Comparison of ENCODE assay signal across 8 cellular contexts in the genomic region with DNA sequence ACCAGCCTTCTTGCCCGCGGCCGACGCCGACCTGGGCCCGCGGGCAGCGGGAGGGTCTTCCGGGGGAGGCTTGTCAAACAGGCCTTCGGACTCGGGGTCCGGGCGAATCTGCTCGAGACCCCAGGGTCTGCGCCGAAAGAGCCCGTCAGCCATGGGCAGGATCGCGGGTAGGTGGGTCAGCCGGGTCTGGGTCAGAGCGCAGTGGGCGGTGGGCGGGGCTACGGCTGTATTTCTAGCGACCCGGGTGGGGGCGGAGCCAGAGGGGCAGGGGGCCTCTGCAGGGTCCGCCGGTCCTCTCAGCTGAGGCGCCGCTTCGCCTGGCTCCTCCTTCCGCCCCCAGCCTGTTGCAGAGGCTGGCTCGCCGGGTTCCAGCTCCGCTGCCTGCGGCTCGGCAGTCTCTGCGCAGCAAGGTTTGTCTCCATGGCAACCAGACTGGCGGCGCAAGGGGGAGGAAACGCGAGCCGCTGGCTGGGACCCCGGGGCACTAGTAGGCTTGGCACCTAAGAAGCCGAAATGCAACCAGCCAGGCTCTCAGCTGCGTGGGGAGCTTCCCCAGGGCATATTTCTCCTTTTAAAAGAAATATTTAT. TPM values are rescaled to one million over a fixed set of nuclear protein-coding genes. Genes with fewer than 3 reads are reported as not detected.
A peak's percentile ranks its signal among the peaks of the same experiment; 100 is the strongest.
DNase-seq lines count a peak whose midpoint lies in the region; ATAC-seq and TF ChIP-seq lines count a peak whose summit lies in the region.

No MANE protein-coding gene starts in this region.

- H3K36me3 ChIP-seq in HUES48 (ENCODE audit: control insufficient read depth, insufficient read depth, low read length) = no peaks in the 10 kb centered on the region

- H3K9me3 ChIP-seq in HUES48 (ENCODE audit: control insufficient read depth, insufficient read depth, low read length) = no peaks in the 10 kb centered on the region

- H3K27ac ChIP-seq in HUES48 (ENCODE audit: low read depth, low read length) = peak overlapping the region; percentile 10

- peaks cover 4% of the 10 kb centered on the region for H3K4me1 ChIP-seq in HUES48 (ENCODE audit: control insufficient read depth, insufficient read depth, low read length)

- TF ChIP-seq CTCF in fibroblast of villous mesenchyme (IDR thresholded peaks at IDR 0.05; ENCODE audit: insufficient read depth, low read depth, low read length) = no peak

- H3K4me3 ChIP-seq in HUES48 (ENCODE audit: low read depth, low read length) (peak overlapping the region; percentile 68), fibroblast of villous mesenchyme (ENCODE audit: low read depth, low read length) (peak overlapping the region; percentile 75)

- H3K4me1 Mint-ChIP-seq in natural killer cell treated with Interleukin-12 subunit alpha and Interleukin-12 subunit beta and Interleukin-15 and Interleukin-18, amount 100 ng/mL, for 72 hours (ENCODE audit: low read depth in 2 of 2) = peaks cover 28 to 29% of the 10 kb centered on the region in 2 donors
- peaks cover 18% of the 10 kb centered on the region for H3K4me1 Mint-ChIP-seq in stimulated activated memory B cell treated with anti-CD40 and anti-IgM and Interleukin-4, amounts not matched to agents 10 μg/mL and 1 μg/mL and 100 μg/mL, for 72 hours

- peak overlapping the region; percentile 94 for H3K4me3 Mint-ChIP-seq in natural killer cell treated with Interleukin-12 subunit alpha and Interleukin-12 subunit beta and Interleukin-15 and Interleukin-18, amount 100 ng/mL, for 72 hours
- peak overlapping the region; percentile 93 for H3K4me3 Mint-ChIP-seq in stimulated activated memory B cell treated with anti-CD40 and anti-IgM and Interleukin-4, amounts not matched to agents 10 μg/mL and 1 μg/mL and 100 μg/mL, for 72 hours

- H3K9ac ChIP-seq in HUES48 (ENCODE audit: low read depth, low read length) = no peak overlapping the region

- no peaks in the 10 kb centered on the region for H3K9me3 Mint-ChIP-seq in natural killer cell treated with Interleukin-12 subunit alpha and Interleukin-12 subunit beta and Interleukin-15 and Interleukin-18, amount 100 ng/mL, for 72 hours
- H3K9me3 Mint-ChIP-seq in stimulated activated memory B cell treated with anti-CD40 and anti-IgM and Interleukin-4, amounts not matched to agents 10 μg/mL and 1 μg/mL and 100 μg/mL, for 72 hours = no peaks in the 10 kb centered on the region

- peaks cover 7% of the 10 kb centered on the region for H3K36me3 Mint-ChIP-seq in natural killer cell treated with Interleukin-12 subunit alpha and Interleukin-12 subunit beta and Interleukin-15 and Interleukin-18, amount 100 ng/mL, for 72 hours
- peaks cover 9% of the 10 kb centered on the region for H3K36me3 Mint-ChIP-seq in stimulated activated memory B cell treated with anti-CD40 and anti-IgM and Interleukin-4, amounts not matched to agents 10 μg/mL and 1 μg/mL and 100 μg/mL, for 72 hours

- peak; percentile 11 for DNase-seq in CMK (ENCODE audit: low read depth)
- DNase-seq in activated gamma-delta T cell treated with Interleukin-2 at 50 U/mL for 16 hours = peak; percentile 73
- peak; percentile 88 for DNase-seq in fibroblast of villous mesenchyme (ENCODE audit: low read depth)
- DNase-seq in natural killer cell treated with Interleukin-12 subunit alpha and Interleukin-12 subunit beta and Interleukin-15 and Interleukin-18, amount 100 ng/mL, for 72 hours (ENCODE audit: low spot score) = peak; percentile 82

- H3K27ac Mint-ChIP-seq in natural killer cell treated with Interleukin-12 subunit alpha and Interleukin-12 subunit beta and Interleukin-15 and Interleukin-18, amount 100 ng/mL, for 72 hours = peak overlapping the region in 1 of 2 donors; percentile 33
- H3K27ac Mint-ChIP-seq in stimulated activated memory B cell treated with anti-CD40 and anti-IgM and Interleukin-4, amounts not matched to agents 10 μg/mL and 1 μg/mL and 100 μg/mL, for 72 hours = peak overlapping the region; percentile 73

- no peaks in the 10 kb centered on the region for H3K27me3 Mint-ChIP-seq in natural killer cell treated with Interleukin-12 subunit alpha and Interleukin-12 subunit beta and Interleukin-15 and Interleukin-18, amount 100 ng/mL, for 72 hours
- peaks cover 15% of the 10 kb centered on the region for H3K27me3 Mint-ChIP-seq in stimulated activated memory B cell treated with anti-CD40 and anti-IgM and Interleukin-4, amounts not matched to agents 10 μg/mL and 1 μg/mL and 100 μg/mL, for 72 hours

- peaks cover 38% of the 10 kb centered on the region for H3K27me3 ChIP-seq in HUES48 (ENCODE audit: control insufficient read depth, insufficient read depth, low read length)

- ATAC-seq in natural killer cell treated with Interleukin-12 subunit alpha and Interleukin-12 subunit beta and Interleukin-15 and Interleukin-18, amount 100 ng/mL, for 72 hours = peak; percentile 87 to 92
- peak; percentile 86 for ATAC-seq in stimulated activated memory B cell treated with anti-CD40 and anti-IgM and Interleukin-4, amounts not matched to agents 10 μg/mL and 1 μg/mL and 100 μg/mL, for 72 hours
- no peak for ATAC-seq in GM18861 (IDR thresholded peaks at IDR 0.05; ENCODE audit: unreplicated experiment)

TF ChIP-seq in PFSK-1, 5 proteins besides CTCF, POLR2A, EP300 and RAD21:
- TF ChIP-seq FOXP2 (optimal IDR thresholded peaks at IDR 0.05; ENCODE audit: borderline replicate concordance, extremely low read depth, extremely low read length, insufficient read depth) (peak; percentile 48), SIN3A (IDR thresholded peaks at IDR 0.05; ENCODE audit: borderline replicate concordance, insufficient read depth, low read length) (no peak), TAF1 (IDR thresholded peaks at IDR 0.05; ENCODE audit: borderline replicate concordance, insufficient read depth, low read length) (no peak), POLR2AphosphoS5 (IDR thresholded peaks at IDR 0.05; ENCODE audit: low read depth, low read length) (no peak)
- TF ChIP-seq, protein P1, sequence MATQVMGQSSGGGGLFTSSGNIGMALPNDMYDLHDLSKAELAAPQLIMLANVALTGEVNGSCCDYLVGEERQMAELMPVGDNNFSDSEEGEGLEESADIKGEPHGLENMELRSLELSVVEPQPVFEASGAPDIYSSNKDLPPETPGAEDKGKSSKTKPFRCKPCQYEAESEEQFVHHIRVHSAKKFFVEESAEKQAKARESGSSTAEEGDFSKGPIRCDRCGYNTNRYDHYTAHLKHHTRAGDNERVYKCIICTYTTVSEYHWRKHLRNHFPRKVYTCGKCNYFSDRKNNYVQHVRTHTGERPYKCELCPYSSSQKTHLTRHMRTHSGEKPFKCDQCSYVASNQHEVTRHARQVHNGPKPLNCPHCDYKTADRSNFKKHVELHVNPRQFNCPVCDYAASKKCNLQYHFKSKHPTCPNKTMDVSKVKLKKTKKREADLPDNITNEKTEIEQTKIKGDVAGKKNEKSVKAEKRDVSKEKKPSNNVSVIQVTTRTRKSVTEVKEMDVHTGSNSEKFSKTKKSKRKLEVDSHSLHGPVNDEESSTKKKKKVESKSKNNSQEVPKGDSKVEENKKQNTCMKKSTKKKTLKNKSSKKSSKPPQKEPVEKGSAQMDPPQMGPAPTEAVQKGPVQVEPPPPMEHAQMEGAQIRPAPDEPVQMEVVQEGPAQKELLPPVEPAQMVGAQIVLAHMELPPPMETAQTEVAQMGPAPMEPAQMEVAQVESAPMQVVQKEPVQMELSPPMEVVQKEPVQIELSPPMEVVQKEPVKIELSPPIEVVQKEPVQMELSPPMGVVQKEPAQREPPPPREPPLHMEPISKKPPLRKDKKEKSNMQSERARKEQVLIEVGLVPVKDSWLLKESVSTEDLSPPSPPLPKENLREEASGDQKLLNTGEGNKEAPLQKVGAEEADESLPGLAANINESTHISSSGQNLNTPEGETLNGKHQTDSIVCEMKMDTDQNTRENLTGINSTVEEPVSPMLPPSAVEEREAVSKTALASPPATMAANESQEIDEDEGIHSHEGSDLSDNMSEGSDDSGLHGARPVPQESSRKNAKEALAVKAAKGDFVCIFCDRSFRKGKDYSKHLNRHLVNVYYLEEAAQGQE (IDR thresholded peaks at IDR 0.05; ENCODE audit: insufficient read depth in 1 of 2, low read depth in 2 of 2, low read length in 2 of 2) = no peak

RNA-seq across cellular contexts. Expression of gene MIS12, which starts 14.5 kb away (rescaled TPM):
- polyA plus RNA-seq in PFSK-1 (2012; ENCODE audit: insufficient read length, low read depth) = 14.6 TPM
- total RNA-seq in fibroblast of villous mesenchyme = 10.3 and 18.6 TPM in 2 replicates
- 10 to 100 TPM; 40.7 to 40.9 TPM for total RNA-seq in natural killer cell treated with Interleukin-12 subunit alpha and Interleukin-12 subunit beta and Interleukin-15 and Interleukin-18, amount 100 ng/mL, for 72 hours

RNA-seq across cellular contexts. Expression of gene DERL2, which starts 14.9 kb away (rescaled TPM):
- polyA plus RNA-seq in PFSK-1 (2012; ENCODE audit: insufficient read length, low read depth) = 104 TPM
- total RNA-seq in fibroblast of villous mesenchyme = 29.0 and 45.3 TPM in 2 replicates
- total RNA-seq in natural killer cell treated with Interleukin-12 subunit alpha and Interleukin-12 subunit beta and Interleukin-15 and Interleukin-18, amount 100 ng/mL, for 72 hours = 100 to 1,000 TPM; 102 to 128 TPM

RNA-seq across cellular contexts. Expression of gene DHX33, which starts 32.1 kb away (rescaled TPM):
- 42.9 TPM for polyA plus RNA-seq in PFSK-1 (2012; ENCODE audit: insufficient read length, low read depth)
- 14.2 and 14.8 TPM in 2 replicates for total RNA-seq in fibroblast of villous mesenchyme
- total RNA-seq in natural killer cell treated with Interleukin-12 subunit alpha and Interleukin-12 subunit beta and Interleukin-15 and Interleukin-18, amount 100 ng/mL, for 72 hours = 10 to 100 TPM; 26.5 to 57.0 TPM

Comparison
In these comparisons a context has a peak if more than half of its experiments do, and no peak if none do; other contexts are left out.
1. DNase-seq: peak in every context shown above with its lines; median percentile 88 in fibroblast of villous mesenchyme; 82 in natural killer cell treated with Interleukin-12 subunit alpha and Interleukin-12 subunit beta and Interleukin-15 and Interleukin-18, amount 100 ng/mL, for 72 hours; 73 in activated gamma-delta T cell treated with Interleukin-2 at 50 U/mL for 16 hours; 11 in CMK.